Comparison of ENCODE assay signal across 8 cellular contexts in genomic region chr2:113156278-113157107, GRCh38. TPM values are rescaled to one million over a fixed set of nuclear protein-coding genes. Genes with fewer than 3 reads are reported as not detected.
A peak's percentile ranks its signal among the peaks of the same experiment; 100 is the strongest.
DNase-seq lines count a peak whose midpoint lies in the region; ATAC-seq lines count a peak whose summit lies in the region.

No MANE protein-coding gene starts in this region.

- DNase-seq in NCI-H2171 treated with DMSO at 0.1 percent for 48 hours (lab: John Stamatoyannopoulos, UW) (peak; percentile 38), NCI-H2171 (lab: John Stamatoyannopoulos, UW) (no peak), NT2/D1 (ENCODE audit: low read depth, low spot score) (no peak), skeletal muscle cell (ENCODE audit: low read depth) (no peak), globus pallidus (ENCODE audit: low spot score) (no peak), NCI-H128 (lab: John Stamatoyannopoulos, UW; ENCODE audit: unreplicated experiment) (no peak)

- H3K36me3 ChIP-seq in NT2/D1 (ENCODE audit: insufficient read depth, insufficient read length, low read length): no peaks in the 10 kb centered on the region
- no peaks in the 10 kb centered on the region for H3K36me3 ChIP-seq in esophagus (ENCODE audit: control insufficient read depth in 2 of 2, insufficient read depth in 2 of 2, low read length in 1 of 2)

- H3K4me1 ChIP-seq in NT2/D1 (ENCODE audit: insufficient read depth, insufficient read length) (peaks cover 9% of the 10 kb centered on the region), esophagus (ENCODE audit: control insufficient read depth in 2 of 2, insufficient read depth in 2 of 2, low read length in 1 of 2) (peaks cover 0 to 3% of the 10 kb centered on the region in 2 donors)

- peak overlapping the region; percentile 51 for H3K9ac ChIP-seq in NT2/D1 (ENCODE audit: insufficient read length, low read depth)

- peak overlapping the region; percentile 85 to 97 for H3K27ac ChIP-seq in esophagus (ENCODE audit: low read depth in 2 of 2, low read length in 1 of 2)

- H3K9me3 ChIP-seq in NT2/D1 (ENCODE audit: insufficient read depth, low read length) (no peaks in the 10 kb centered on the region), esophagus (ENCODE audit: control insufficient read depth in 2 of 2, insufficient read depth in 1 of 2, low read depth in 1 of 2, low read length in 1 of 2) (no peaks in the 10 kb centered on the region)

- H3K27me3 ChIP-seq in NT2/D1 (ENCODE audit: insufficient read depth, insufficient read length): peaks cover 13% of the 10 kb centered on the region
- H3K27me3 ChIP-seq in esophagus (ENCODE audit: control insufficient read depth in 1 of 2, insufficient read depth in 2 of 2, low read length in 2 of 2): no peaks in the 10 kb centered on the region

- WGBS in esophagus, 2 donors: 43 to 46% methylated on average over 9 of the region's 9 CpGs

- no peak for ATAC-seq in GM18520 (IDR thresholded peaks at IDR 0.05; ENCODE audit: unreplicated experiment)

- H3K4me3 ChIP-seq in NT2/D1 (ENCODE audit: insufficient read length, low read depth) (peak overlapping the region; percentile 38), esophagus (ENCODE audit: low read depth in 1 of 2, low read length in 2 of 2) (peak overlapping the region; percentile 46 to 70), skeletal muscle cell (ENCODE audit: low read depth, low read length) (peak overlapping the region; percentile 39)

RNA-seq across cellular contexts. Expression of gene PSD4, which starts 17.3 kb away (rescaled TPM):
- polyA plus RNA-seq in esophagus: 10 to 100 TPM; 18.1 to 32.6 TPM

RNA-seq across cellular contexts. Expression of gene IL1RN, which starts 29.1 kb away (rescaled TPM):
- 1,000 to 10,000 TPM; 1,363 to 2,112 TPM for polyA plus RNA-seq in esophagus
